Comparison of ENCODE assay signal across 9 cellular contexts in the genomic region with DNA sequence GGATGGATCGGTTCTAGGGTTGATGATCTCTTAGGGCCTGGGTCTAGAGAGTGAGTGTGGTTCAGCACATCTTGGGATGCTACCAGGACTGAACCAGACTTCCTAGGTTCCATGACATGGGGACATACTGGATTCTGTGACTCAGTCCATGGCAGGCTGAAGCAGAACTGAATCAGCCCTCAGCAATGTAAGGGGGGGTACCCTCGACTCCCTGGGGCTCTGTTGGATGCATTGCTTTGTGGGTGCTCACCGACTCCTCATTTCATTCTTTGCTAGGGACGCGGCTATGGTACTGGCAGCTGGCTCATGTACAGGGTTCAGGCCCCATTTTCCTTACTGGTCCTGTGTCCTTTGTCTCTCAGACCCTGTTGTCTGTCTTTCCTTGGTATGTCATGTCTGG. TPM values are rescaled to one million over a fixed set of nuclear protein-coding genes. Genes with fewer than 3 reads are reported as not detected.
A peak's percentile ranks its signal among the peaks of the same experiment; 100 is the strongest.
DNase-seq lines count a peak whose midpoint lies in the region; ATAC-seq lines count a peak whose summit lies in the region.
"Had no signal": no experiment of that assay in that cellular context is flagged by ENCODE, and none has a peak within 500 bp of the region (broad histone marks: within the 10 kb centered on the region; RNA-seq: fewer than 3 reads in every experiment).

No MANE protein-coding gene starts in this region.

- no peaks in the 10 kb centered on the region for H3K27me3 Mint-ChIP-seq in activated CD4-positive, alpha-beta memory T cell treated with anti-CD3 and anti-CD28 coated beads, Interleukin-2, amount 10 ng/mL, durations not matched to agents 7 days and 5 days

- peak overlapping the region; percentile 98 for H3K4me3 Mint-ChIP-seq in activated CD4-positive, alpha-beta memory T cell treated with anti-CD3 and anti-CD28 coated beads, Interleukin-2, amount 10 ng/mL, durations not matched to agents 7 days and 5 days

- no peak for ATAC-seq in activated CD4-positive, CD25-positive, alpha-beta regulatory T cell treated with anti-CD3 and anti-CD28 coated beads, Interleukin-2, amount 50 U/mL, for 24 hours
- no peak for ATAC-seq in HG02981 (IDR thresholded peaks at IDR 0.05; ENCODE audit: unreplicated experiment)

- DNase-seq in A172 (ENCODE audit: low spot score): peak; percentile 26
- peak; percentile 77 for DNase-seq in GM04503 (ENCODE audit: low read depth)
- no peak for DNase-seq in activated CD4-positive, alpha-beta memory T cell treated with anti-CD3 and anti-CD28 coated beads, Interleukin-2, amount 10 ng/mL, durations not matched to agents 7 days and 5 days
- DNase-seq in NCI-H1048 (lab: John Stamatoyannopoulos, UW): no peak
- DNase-seq in RPMI8226: no peak
- DNase-seq: DMS153 had no signal

- H3K36me3 Mint-ChIP-seq in activated CD4-positive, alpha-beta memory T cell treated with anti-CD3 and anti-CD28 coated beads, Interleukin-2, amount 10 ng/mL, durations not matched to agents 7 days and 5 days (ENCODE audit: low read depth): peaks cover 26% of the 10 kb centered on the region

- CTCF ChIA-PET in activated CD4-positive, alpha-beta memory T cell treated with anti-CD3 and anti-CD28 coated beads, Interleukin-2, amount 10 ng/mL, durations not matched to agents 7 days and 5 days (lab: Charles Lee): interaction anchor here (0.7 to 4.8 kb wide), 5 partner anchors 10 to 128 kb away, joined by 3 to 37 read pairs (median 14); no protein-coding TSS in a partner anchor

- POLR2A ChIA-PET in activated CD4-positive, alpha-beta memory T cell treated with anti-CD3 and anti-CD28 coated beads, Interleukin-2, amount 10 ng/mL, durations not matched to agents 7 days and 5 days (lab: Charles Lee): interaction anchor here (1.1 to 2.7 kb wide), 4 partner anchors 22 to 47 kb away, joined by 3 to 17 read pairs (median 4); no protein-coding TSS in a partner anchor

- peaks cover 44% of the 10 kb centered on the region for H3K4me1 Mint-ChIP-seq in activated CD4-positive, alpha-beta memory T cell treated with anti-CD3 and anti-CD28 coated beads, Interleukin-2, amount 10 ng/mL, durations not matched to agents 7 days and 5 days

- H3K9me3 Mint-ChIP-seq in activated CD4-positive, alpha-beta memory T cell treated with anti-CD3 and anti-CD28 coated beads, Interleukin-2, amount 10 ng/mL, durations not matched to agents 7 days and 5 days: no peaks in the 10 kb centered on the region

- H3K27ac Mint-ChIP-seq in activated CD4-positive, alpha-beta memory T cell treated with anti-CD3 and anti-CD28 coated beads, Interleukin-2, amount 10 ng/mL, durations not matched to agents 7 days and 5 days: peak overlapping the region; percentile 94

- peak overlapping the region; percentile 9 for H3K4me3 ChIP-seq in iPS-11a (ENCODE audit: low read depth, low read length)

RNA-seq across cellular contexts. Expression of gene GRAMD1B, which starts 0.7 kb away (rescaled TPM):
- total RNA-seq in A172 (2014; rRNA removed; shearing (Covaris generic)): 4.6 and 6.5 TPM in 2 replicates
- total RNA-seq in activated CD4-positive, alpha-beta memory T cell treated with anti-CD3 and anti-CD28 coated beads, Interleukin-2, amount 10 ng/mL, durations not matched to agents 7 days and 5 days: 10 to 100 TPM; 91.6 to 91.8 TPM

Comparison
In these comparisons a context has a peak if more than half of its experiments do, and no peak if none do; other contexts are left out.
1. DNase-seq: peak in A172 (single experiment) and GM04503 (single experiment); none in activated CD4-positive, alpha-beta memory T cell treated with anti-CD3 and anti-CD28 coated beads, Interleukin-2, amount 10 ng/mL, durations not matched to agents 7 days and 5 days (single experiment), NCI-H1048 (single experiment) and RPMI8226 (single experiment).
2. RNA of gene GRAMD1B, which starts 0.7 kb away (total RNA-seq): 91.6 to 91.8 TPM in activated CD4-positive, alpha-beta memory T cell treated with anti-CD3 and anti-CD28 coated beads, Interleukin-2, amount 10 ng/mL, durations not matched to agents 7 days and 5 days; 4.6 to 6.5 TPM in A172; every median in the first group is over 10 times any median in the second.